Comparison of ENCODE assay signal across 26 cellular contexts in genomic region chr21:39535646-39536437, GRCh38.
"Had no signal": no experiment of that assay in that cellular context is flagged by ENCODE, and none has a peak within 500 bp of the region (broad histone marks: within the 10 kb centered on the region; RNA-seq: fewer than 3 reads in every experiment).

No MANE protein-coding gene starts in this region.

- ATAC-seq: heart right ventricle; mucosa of descending colon; natural killer cell treated with Interleukin-12 subunit alpha and Interleukin-12 subunit beta and Interleukin-15 and Interleukin-18, amount 100 ng/mL, for 72 hours; right lobe of liver; stimulated activated naive CD8-positive, alpha-beta T cell treated with anti-CD3 and anti-CD28 coated beads, Interleukin-15, amount 100 ng/mL, for 72 hours; upper lobe of right lung had no signal

- H3K4me3 Mint-ChIP-seq: memory B cell; mesothelial cell of epicardium; naive B cell; natural killer cell treated with Interleukin-12 subunit alpha and Interleukin-12 subunit beta and Interleukin-15 and Interleukin-18, amount 100 ng/mL, for 72 hours; neural crest cell; stimulated activated naive CD8-positive, alpha-beta T cell treated with anti-CD3 and anti-CD28 coated beads, Interleukin-15, amount 100 ng/mL, for 72 hours had no signal

- H3K9me3 Mint-ChIP-seq: immature natural killer cell; memory B cell; natural killer cell treated with Interleukin-12 subunit alpha and Interleukin-12 subunit beta and Interleukin-15 and Interleukin-18, amount 100 ng/mL, for 72 hours; stimulated activated naive CD8-positive, alpha-beta T cell treated with anti-CD3 and anti-CD28 coated beads, Interleukin-15, amount 100 ng/mL, for 72 hours had no signal

- H3K4me1 Mint-ChIP-seq: immature natural killer cell; memory B cell; naive B cell; stimulated activated naive CD8-positive, alpha-beta T cell treated with anti-CD3 and anti-CD28 coated beads, Interleukin-15, amount 100 ng/mL, for 72 hours had no signal

- H3K4me1 ChIP-seq: heart right ventricle, parathyroid adenoma, right lobe of liver, suprapubic skin, upper lobe of right lung, uterus had no signal

- H3K27ac Mint-ChIP-seq: immature natural killer cell; memory B cell; mesothelial cell of epicardium; natural killer cell treated with Interleukin-12 subunit alpha and Interleukin-12 subunit beta and Interleukin-15 and Interleukin-18, amount 100 ng/mL, for 72 hours had no signal

- H3K27ac ChIP-seq: coronary artery, esophagus squamous epithelium, heart right ventricle, parathyroid adenoma, right lobe of liver, suprapubic skin, transverse colon, upper lobe of right lung, uterus had no signal

- H3K36me3 Mint-ChIP-seq: immature natural killer cell; memory B cell; mesothelial cell of epicardium; naive B cell; natural killer cell treated with Interleukin-12 subunit alpha and Interleukin-12 subunit beta and Interleukin-15 and Interleukin-18, amount 100 ng/mL, for 72 hours had no signal

- H3K4me3 ChIP-seq: coronary artery, esophagus squamous epithelium, heart right ventricle, lung, mucosa of descending colon, right lobe of liver, suprapubic skin, transverse colon, upper lobe of right lung, uterus had no signal

- DNase-seq: dermis blood vessel endothelial cell; effector memory CD4-positive, alpha-beta T cell; esophagus squamous epithelium; foreskin melanocyte; glutamatergic neuron; heart right ventricle; hippocampal formation; immature natural killer cell; mucosa of descending colon; naive B cell; right lobe of liver; stimulated activated CD4-positive, alpha-beta T cell treated with anti-CD3 and anti-CD28 coated beads, Interleukin-15, amount 100 ng/mL, for 24 hours; stimulated activated CD4-positive, alpha-beta T cell treated with anti-CD3 and anti-CD28 coated beads, Interleukin-2, amount 100 ng/mL, for 48 hours; stimulated activated naive CD4-positive, alpha-beta T cell; stimulated activated naive CD8-positive, alpha-beta T cell treated with anti-CD3 and anti-CD28 coated beads, Interleukin-15, amount 100 ng/mL, for 72 hours; transverse colon; upper lobe of right lung; uterus had no signal

- H3K36me3 ChIP-seq: esophagus squamous epithelium, heart right ventricle, right lobe of liver, suprapubic skin, transverse colon, upper lobe of right lung, uterus had no signal

- H3K27me3 ChIP-seq: heart right ventricle, right lobe of liver, suprapubic skin, transverse colon, upper lobe of right lung, uterus had no signal

- H3K9me3 ChIP-seq: esophagus squamous epithelium, heart right ventricle, mucosa of descending colon, right lobe of liver, suprapubic skin, transverse colon, upper lobe of right lung, uterus had no signal

- H3K9ac ChIP-seq: parathyroid adenoma had no signal
